Comparison of ENCODE assay signal across 1 cellular context in genomic region chr6:136470044-136470443, GRCh38.
TF ChIP-seq lines count a peak whose summit lies in the region.

No MANE protein-coding gene starts in this region.

TF ChIP-seq in WTC11, 78 proteins besides CTCF, POLR2A, EP300 and RAD21 (continued from another document):
- TF ChIP-seq IRF2 (CRISPR knock-in tag; IDR thresholded peaks at IDR 0.05; ENCODE audit: borderline replicate concordance, low read depth) (no peak), SOX15 (CRISPR knock-in tag; IDR thresholded peaks at IDR 0.05) (no peak), USF2 (CRISPR knock-in tag; IDR thresholded peaks at IDR 0.05) (no peak), ESRRA (CRISPR knock-in tag; IDR thresholded peaks at IDR 0.05; ENCODE audit: borderline replicate concordance) (no peak)
